12 cellular contexts compared by ENCODE assay signal in the genomic region with DNA sequence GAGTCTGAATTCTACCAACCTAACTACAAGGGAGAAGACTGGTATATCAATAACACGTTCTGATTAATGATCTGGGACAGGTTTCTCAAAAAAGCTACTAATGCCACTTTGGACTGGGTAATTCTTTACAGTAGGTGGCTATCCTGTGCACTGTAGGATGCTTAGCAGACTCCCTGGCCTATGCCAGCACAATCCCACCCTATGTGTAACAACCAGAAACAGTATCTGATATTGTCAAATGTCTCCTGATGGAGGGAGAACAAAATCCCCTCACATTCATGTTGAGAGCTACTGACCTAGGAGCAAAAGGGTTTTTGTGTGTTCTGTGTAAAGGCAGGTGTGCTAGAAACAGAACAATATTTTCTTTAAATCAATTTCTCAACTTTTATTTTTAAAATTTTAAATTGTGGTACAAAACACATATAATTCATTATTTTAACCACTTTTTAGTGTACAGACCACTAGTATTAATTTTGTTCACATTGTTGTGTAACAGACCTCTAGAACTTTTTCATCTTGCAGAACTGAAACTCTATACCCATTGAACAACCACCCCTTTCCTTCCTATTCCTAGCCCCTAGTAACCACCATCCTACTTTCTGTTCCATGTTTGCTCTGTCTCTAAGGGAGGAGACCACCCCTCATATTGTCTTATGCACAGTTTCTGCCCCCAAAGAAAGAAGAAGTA. TPM values are rescaled to one million over a fixed set of nuclear protein-coding genes. Genes with fewer than 3 reads are reported as not detected.
DNase-seq lines count a peak whose midpoint lies in the region; ATAC-seq and TF ChIP-seq lines count a peak whose summit lies in the region.
"Had no signal": no experiment of that assay in that cellular context is flagged by ENCODE, and none has a peak within 500 bp of the region (broad histone marks: within the 10 kb centered on the region; RNA-seq: fewer than 3 reads in every experiment).

No MANE protein-coding gene starts in this region.

- H2AFZ ChIP-seq in OCI-LY7 (ENCODE audit: low read length) = no peak overlapping the region

- H3K9me2 ChIP-seq in OCI-LY7 (ENCODE audit: insufficient read depth, low read length) = no peaks in the 10 kb centered on the region

- no peaks in the 10 kb centered on the region for H3K9me3 ChIP-seq in OCI-LY7 (ENCODE audit: low read length)

- DNase-seq in OCI-LY7 (ENCODE audit: low spot score) (peak; percentile 13), naive B cell (peak; percentile 74), A172 (ENCODE audit: low spot score) (no peak)
- no peak for DNase-seq in effector CD8-positive, alpha-beta T cell (lab: John Stamatoyannopoulos, UW)
- DNase-seq: activated naive CD4-positive, alpha-beta T cell; NCI-H1092; NCI-H526 had no signal

- peaks cover 38 to 56% (median 56%) of the 10 kb centered on the region in 3 donors for H3K4me1 Mint-ChIP-seq in naive B cell

- CTCF ChIA-PET in OCI-LY7 (lab: Charles Lee; ENCODE audit: unreplicated experiment) = no interaction called here

- ATAC-seq in GM18499 (IDR thresholded peaks at IDR 0.05; ENCODE audit: insufficient read depth, unreplicated experiment) = peak; percentile 51
- ATAC-seq in HG02623 (IDR thresholded peaks at IDR 0.05; ENCODE audit: unreplicated experiment) = peak; percentile 53
- ATAC-seq in naive B cell (ENCODE audit: low read depth in 2 of 2) = peak; percentile 93 to 94
- ATAC-seq in GM19467 (IDR thresholded peaks at IDR 0.05; ENCODE audit: unreplicated experiment) = no peak
- no peak for ATAC-seq in HG02763 (IDR thresholded peaks at IDR 0.05; ENCODE audit: unreplicated experiment)

- no peak for TF ChIP-seq CTCF in OCI-LY7 (conservative IDR thresholded peaks at IDR 0.05; ENCODE audit: low read length)

- H3K4me3 Mint-ChIP-seq in naive B cell = peak overlapping the region in 6 of 8 donors; percentile 12 to 55 (median 34)

- H3K79me2 ChIP-seq in OCI-LY7 (ENCODE audit: insufficient read depth, low read depth, low read length) = no peaks in the 10 kb centered on the region

- peak overlapping the region; percentile 0 to 89 (median 46) for H3K27ac Mint-ChIP-seq in naive B cell

- BruUV-seq in OCI-LY7 (replicated peaks; lab: Mats Ljungman, UMichigan) = no TSS peak

- H3K4me1 ChIP-seq in OCI-LY7 (ENCODE audit: insufficient read depth, low read length, poor library complexity, severe bottlenecking) = peaks cover 22% of the 10 kb centered on the region

- H3K27me3 Mint-ChIP-seq in naive B cell = no peaks in the 10 kb centered on the region

- H3K27ac ChIP-seq in OCI-LY7 (ENCODE audit: low read depth, low read length, poor library complexity, severe bottlenecking) = no peak overlapping the region

- intact Hi-C loops in OCI-LY7 (cut with micrococcal nuclease; ENCODE audit: unreplicated experiment) = no loop called here

- POLR2A ChIA-PET in OCI-LY7 (lab: Charles Lee) = no interaction called here

- peaks cover 0 to 8% of the 10 kb centered on the region in 2 donors for H3K36me3 Mint-ChIP-seq in naive B cell

- no peak overlapping the region for H3K4me3 ChIP-seq in OCI-LY7 (ENCODE audit: low read depth, low read length, poor library complexity, severe bottlenecking)

- H3K36me3 ChIP-seq in OCI-LY7 (ENCODE audit: insufficient read depth, low read length) = no peaks in the 10 kb centered on the region

- H3K9me3 Mint-ChIP-seq in naive B cell = peaks cover 2 to 11% (median 7%) of the 10 kb centered on the region in 7 donors

- H3K4me2 ChIP-seq in OCI-LY7 (ENCODE audit: low read length) = no peak overlapping the region; the same call in 1 of the 2 replicates

- no peaks in the 10 kb centered on the region for H4K20me1 ChIP-seq in OCI-LY7 (ENCODE audit: insufficient read depth, low read length)

RNA-seq across cellular contexts. Expression of a gene that starts 2.1 kb away (rescaled TPM):
- not detected in 2 replicates for total RNA-seq in OCI-LY7 (2014; rRNA removed; shearing (Covaris generic))
- total RNA-seq in OCI-LY7 (2022) = not detected in 2 replicates
- polyA plus RNA-seq in naive B cell (ENCODE audit: low read depth in 6 of 6) = 10 to 100 TPM in 2 of 6 donors, 1 to 10 TPM in 4; 1.5 to 11.3 (median 3.3) TPM
- not detected in 2 replicates for total RNA-seq in A172 (2014; rRNA removed; shearing (Covaris generic))
- polyA plus RNA-seq: BJ had no signal

RNA-seq across cellular contexts. Expression of a gene that starts 58.0 kb away (rescaled TPM):
- total RNA-seq in OCI-LY7 (2014; rRNA removed; shearing (Covaris generic)) = not detected in 2 replicates
- total RNA-seq in OCI-LY7 (2022) = not detected in 2 replicates
- polyA plus RNA-seq in naive B cell (ENCODE audit: low read depth in 6 of 6) = not detected
- not detected in 2 replicates for total RNA-seq in A172 (2014; rRNA removed; shearing (Covaris generic))
- polyA plus RNA-seq: BJ had no signal

Comparison
In these comparisons a context has a peak if more than half of its experiments do, and no peak if none do; other contexts are left out.
1. ATAC-seq: peak in GM18499 (single experiment), HG02623 (single experiment) and naive B cell (2 of 2); none in GM19467 (single experiment) and HG02763 (single experiment).
2. DNase-seq: peak in OCI-LY7 (single experiment) and naive B cell (single experiment); none in effector CD8-positive, alpha-beta T cell (single experiment) and A172 (single experiment).